ENCODE assay signal across 8 cellular contexts in the genomic region with DNA sequence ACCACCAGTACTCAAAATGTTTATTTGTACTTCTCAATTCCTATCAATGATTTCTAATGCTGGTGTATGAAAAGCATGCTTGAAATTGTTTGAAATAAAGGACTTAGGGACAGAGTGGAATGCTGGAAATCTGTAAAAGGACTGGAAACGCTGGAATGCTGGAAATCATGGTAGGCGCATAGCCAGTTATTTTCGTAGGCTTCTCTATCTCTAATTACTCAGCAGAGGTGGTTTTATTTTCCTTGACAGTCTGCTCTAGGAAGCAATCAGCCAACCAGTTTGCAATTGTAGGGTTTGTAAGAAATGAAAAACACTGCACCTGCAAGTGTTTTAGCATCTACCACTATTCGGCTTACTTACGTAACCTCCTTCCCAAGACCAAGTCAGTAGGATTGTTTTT. TPM values are rescaled to one million over a fixed set of nuclear protein-coding genes. Genes with fewer than 3 reads are reported as not detected.
DNase-seq lines count a peak whose midpoint lies in the region; ATAC-seq and TF ChIP-seq lines count a peak whose summit lies in the region.

No MANE protein-coding gene starts in this region.

- H3K27me3 ChIP-seq in right atrium auricular region: no peaks in the 10 kb centered on the region

- no peaks in the 10 kb centered on the region for H3K9me3 Mint-ChIP-seq in stimulated activated effector memory CD8-positive, alpha-beta T cell treated with anti-CD3 and anti-CD28 coated beads, Interleukin-12 subunit alpha, Interleukin-12 subunit beta, amount 100 ng/mL, for 72 hours

- no peaks in the 10 kb centered on the region for H3K36me3 Mint-ChIP-seq in T-helper 17 cell (ENCODE audit: low read depth)
- H3K36me3 Mint-ChIP-seq in stimulated activated effector memory CD8-positive, alpha-beta T cell treated with anti-CD3 and anti-CD28 coated beads, Interleukin-12 subunit alpha, Interleukin-12 subunit beta, amount 100 ng/mL, for 72 hours: peaks cover 33% of the 10 kb centered on the region

- H3K4me3 ChIP-seq in right atrium auricular region: peak overlapping the region; percentile 81 to 89

- peak overlapping the region; percentile 99 for H3K4me3 Mint-ChIP-seq in T-helper 17 cell
- peak overlapping the region; percentile 92 for H3K4me3 Mint-ChIP-seq in stimulated activated effector memory CD8-positive, alpha-beta T cell treated with anti-CD3 and anti-CD28 coated beads, Interleukin-12 subunit alpha, Interleukin-12 subunit beta, amount 100 ng/mL, for 72 hours

- ATAC-seq in HG02588 (IDR thresholded peaks at IDR 0.05; ENCODE audit: unreplicated experiment): peak; percentile 2
- peak; percentile 0 for ATAC-seq in T-helper 17 cell
- ATAC-seq in stimulated activated effector memory CD8-positive, alpha-beta T cell treated with anti-CD3 and anti-CD28 coated beads, Interleukin-12 subunit alpha, Interleukin-12 subunit beta, amount 100 ng/mL, for 72 hours: no peak
- ATAC-seq in GM19397 (IDR thresholded peaks at IDR 0.05; ENCODE audit: unreplicated experiment): no peak

- H3K9ac ChIP-seq in ES-I3 (ENCODE audit: low read depth, low read length): peak overlapping the region; percentile 95

- no peaks in the 10 kb centered on the region for H3K36me3 ChIP-seq in ES-I3 (ENCODE audit: insufficient read depth, low read length)
- H3K36me3 ChIP-seq in right atrium auricular region: peaks cover 11% of the 10 kb centered on the region

- H3K27ac ChIP-seq in right atrium auricular region: peak overlapping the region; percentile 92 to 96

- TF ChIP-seq CTCF in right atrium auricular region (IDR thresholded peaks at IDR 0.05) (no peak), GM20000 (IDR thresholded peaks at IDR 0.05; ENCODE audit: extremely low read depth, missing control alignments) (no peak)

- H3K4me1 Mint-ChIP-seq in T-helper 17 cell: peaks cover 29% of the 10 kb centered on the region
- peaks cover 40% of the 10 kb centered on the region for H3K4me1 Mint-ChIP-seq in stimulated activated effector memory CD8-positive, alpha-beta T cell treated with anti-CD3 and anti-CD28 coated beads, Interleukin-12 subunit alpha, Interleukin-12 subunit beta, amount 100 ng/mL, for 72 hours

- H3K27me3 Mint-ChIP-seq in T-helper 17 cell: no peaks in the 10 kb centered on the region

- DNase-seq in T-helper 17 cell: no peak
- no peak for DNase-seq in right atrium auricular region (ENCODE audit: low spot score)
- no peak for DNase-seq in stimulated activated effector memory CD8-positive, alpha-beta T cell treated with anti-CD3 and anti-CD28 coated beads, Interleukin-12 subunit alpha, Interleukin-12 subunit beta, amount 100 ng/mL, for 72 hours (ENCODE audit: low spot score in 2 of 2)
- DNase-seq in GM20000 (ENCODE audit: low spot score): no peak
- no peak for DNase-seq in mucosa of gallbladder (ENCODE audit: low spot score)

- H3K4me1 ChIP-seq in ES-I3 (ENCODE audit: insufficient read depth, low read length) (no peaks in the 10 kb centered on the region; the same call in 1 of the 2 replicates), right atrium auricular region (peaks cover 0 to 53% of the 10 kb centered on the region in 2 donors)

- H3K27ac Mint-ChIP-seq in T-helper 17 cell: peak overlapping the region; percentile 97
- peak overlapping the region; percentile 97 for H3K27ac Mint-ChIP-seq in stimulated activated effector memory CD8-positive, alpha-beta T cell treated with anti-CD3 and anti-CD28 coated beads, Interleukin-12 subunit alpha, Interleukin-12 subunit beta, amount 100 ng/mL, for 72 hours

- H3K9me3 ChIP-seq in ES-I3 (ENCODE audit: control insufficient read depth, insufficient read depth, low read length) (no peaks in the 10 kb centered on the region), T-helper 17 cell (ENCODE audit: control insufficient read depth, low read length, poor library complexity, severe bottlenecking) (no peaks in the 10 kb centered on the region), right atrium auricular region (no peaks in the 10 kb centered on the region)

RNA-seq across cellular contexts. Expression of gene LIN7C, which starts 0.8 kb away (rescaled TPM):
- total RNA-seq in T-helper 17 cell (10 to 100 TPM; 20.4 to 20.9 TPM), right atrium auricular region (10 to 100 TPM; 18.8 to 23.7 TPM), mucosa of gallbladder (34.1 TPM)

RNA-seq across cellular contexts. Expression of gene LGR4, which starts 33.2 kb away (rescaled TPM):
- total RNA-seq in T-helper 17 cell: under 1 TPM; 0.39 to 0.94 TPM
- 10 to 100 TPM; 31.1 to 40.6 TPM for total RNA-seq in right atrium auricular region
- 47.6 TPM for total RNA-seq in mucosa of gallbladder

Comparison
In these comparisons a context has a peak if more than half of its experiments do, and no peak if none do; other contexts are left out.
1. ATAC-seq: peak in HG02588 (single experiment) and T-helper 17 cell (single experiment); none in stimulated activated effector memory CD8-positive, alpha-beta T cell treated with anti-CD3 and anti-CD28 coated beads, Interleukin-12 subunit alpha, Interleukin-12 subunit beta, amount 100 ng/mL, for 72 hours (single experiment) and GM19397 (single experiment).
2. RNA of gene LGR4, which starts 33.2 kb away (total RNA-seq): 47.6 TPM in mucosa of gallbladder (single experiment) and 31.1 to 40.6 TPM in right atrium auricular region; 0.39 to 0.94 TPM in T-helper 17 cell; every median in the first group is over 10 times any median in the second.